ENCODE assay signal across 9 cellular contexts in the genomic region with DNA sequence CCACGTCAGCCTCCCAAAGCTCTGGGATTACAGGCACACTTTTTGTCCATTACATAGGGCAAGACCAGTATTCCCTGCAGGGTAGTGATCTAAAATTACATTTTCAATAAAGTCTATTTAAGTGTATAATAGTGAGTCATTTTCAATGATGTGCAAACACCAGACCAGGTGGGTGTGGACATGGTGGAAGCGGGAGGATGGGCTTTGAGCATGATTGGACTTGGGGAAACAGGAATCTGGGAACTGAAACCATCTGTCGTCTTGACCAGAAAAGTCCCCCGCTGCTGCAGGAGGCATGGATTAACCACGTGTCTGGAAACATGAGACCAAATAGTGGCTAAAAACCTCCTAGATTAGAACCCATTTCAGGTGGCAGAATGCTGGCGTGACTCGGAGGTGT. TPM values are rescaled to one million over a fixed set of nuclear protein-coding genes. Genes with fewer than 3 reads are reported as not detected.
A peak's percentile ranks its signal among the peaks of the same experiment; 100 is the strongest.
DNase-seq lines count a peak whose midpoint lies in the region; ATAC-seq, FAIRE-seq and TF ChIP-seq lines count a peak whose summit lies in the region.
"Had no signal": no experiment of that assay in that cellular context is flagged by ENCODE, and none has a peak within 500 bp of the region (broad histone marks: within the 10 kb centered on the region; RNA-seq: fewer than 3 reads in every experiment).

No MANE protein-coding gene starts in this region.

- H3K36me3 ChIP-seq in esophagus muscularis mucosa, result no peaks in the 10 kb centered on the region

- intact Hi-C loops in esophagus muscularis mucosa (cut with DNase I), result no loop called here
- intact Hi-C loops in activated CD8-positive, alpha-beta T cell treated with anti-CD3 and anti-CD28 coated beads for 36 hours (cut with micrococcal nuclease), result no loop called here

- peaks cover 0 to 1% of the 10 kb centered on the region in 2 donors for H3K27me3 Mint-ChIP-seq in stimulated activated naive B cell treated with anti-CD40 and anti-IgM and Interleukin-4, amounts not matched to agents 10 μg/mL and 1 μg/mL and 100 μg/mL, for 72 hours
- H3K27me3 Mint-ChIP-seq in activated CD8-positive, alpha-beta T cell treated with anti-CD3 and anti-CD28 coated beads for 36 hours, result no peaks in the 10 kb centered on the region

- H3K27ac Mint-ChIP-seq in stimulated activated naive B cell treated with anti-CD40 and anti-IgM and Interleukin-4, amounts not matched to agents 10 μg/mL and 1 μg/mL and 100 μg/mL, for 72 hours, result no peak overlapping the region
- H3K27ac Mint-ChIP-seq in activated CD8-positive, alpha-beta T cell treated with anti-CD3 and anti-CD28 coated beads for 36 hours, result no peak overlapping the region

- no peak overlapping the region for H3K4me3 ChIP-seq in esophagus muscularis mucosa

- TF ChIP-seq POLR2A in GM12891 (IDR thresholded peaks at IDR 0.05; ENCODE audit: low read depth, low read length), result no peak
- TF ChIP-seq POLR2A in esophagus muscularis mucosa (IDR thresholded peaks at IDR 0.05; ENCODE audit: low read depth), result no peak

- TF ChIP-seq CTCF in esophagus muscularis mucosa (IDR thresholded peaks at IDR 0.05), result no peak
- TF ChIP-seq CTCF in activated CD8-positive, alpha-beta T cell treated with anti-CD3 and anti-CD28 coated beads for 36 hours (IDR thresholded peaks at IDR 0.05), result no peak

- H3K27ac ChIP-seq in esophagus muscularis mucosa (replicated peaks in 1 of 4), result peak overlapping the region; percentile 50 to 84 (median 76)

- H3K9me3 ChIP-seq in esophagus muscularis mucosa, result no peaks in the 10 kb centered on the region

- ATAC-seq in stimulated activated naive B cell treated with anti-CD40 and anti-IgM and Interleukin-4, amounts not matched to agents 10 μg/mL and 1 μg/mL and 100 μg/mL, for 72 hours (replicated peaks), result peak; percentile 31 to 48
- ATAC-seq in activated CD8-positive, alpha-beta T cell treated with anti-CD3 and anti-CD28 coated beads for 36 hours, result no peak

- H3K4me1 ChIP-seq in esophagus muscularis mucosa, result peaks cover 13 to 52% (median 42%) of the 10 kb centered on the region in 4 donors

- no peak for TF ChIP-seq EP300 in esophagus muscularis mucosa (IDR thresholded peaks at IDR 0.05)

- FAIRE-seq in GM12891 (lab: Jason Lieb, UNC) (no peak), HTR-8/SVneo (lab: Jason Lieb, UNC) (no peak)

- 62% methylated on average over 7 of the region's 7 CpGs for WGBS in esophagus muscularis mucosa

- H3K4me1 Mint-ChIP-seq in stimulated activated naive B cell treated with anti-CD40 and anti-IgM and Interleukin-4, amounts not matched to agents 10 μg/mL and 1 μg/mL and 100 μg/mL, for 72 hours, result peaks cover 27 to 46% of the 10 kb centered on the region in 2 donors
- H3K4me1 Mint-ChIP-seq in activated CD8-positive, alpha-beta T cell treated with anti-CD3 and anti-CD28 coated beads for 36 hours (ENCODE audit: low read depth), result peaks cover 10% of the 10 kb centered on the region

- H3K9me3 Mint-ChIP-seq in stimulated activated naive B cell treated with anti-CD40 and anti-IgM and Interleukin-4, amounts not matched to agents 10 μg/mL and 1 μg/mL and 100 μg/mL, for 72 hours, result no peaks in the 10 kb centered on the region
- no peaks in the 10 kb centered on the region for H3K9me3 Mint-ChIP-seq in activated CD8-positive, alpha-beta T cell treated with anti-CD3 and anti-CD28 coated beads for 36 hours

- CTCF ChIA-PET in activated CD8-positive, alpha-beta T cell treated with anti-CD3 and anti-CD28 coated beads for 36 hours (lab: Charles Lee), result interaction anchor here (2.1 kb wide), 1 partner anchor 16 kb away, joined by 8 read pairs; no protein-coding TSS in a partner anchor

- H3K36me3 Mint-ChIP-seq in stimulated activated naive B cell treated with anti-CD40 and anti-IgM and Interleukin-4, amounts not matched to agents 10 μg/mL and 1 μg/mL and 100 μg/mL, for 72 hours, result no peaks in the 10 kb centered on the region
- H3K36me3 Mint-ChIP-seq in activated CD8-positive, alpha-beta T cell treated with anti-CD3 and anti-CD28 coated beads for 36 hours (ENCODE audit: low read depth), result no peaks in the 10 kb centered on the region

- POLR2A ChIA-PET in activated CD8-positive, alpha-beta T cell treated with anti-CD3 and anti-CD28 coated beads for 36 hours (lab: Charles Lee), result no interaction called here

- H3K4me3 Mint-ChIP-seq in stimulated activated naive B cell treated with anti-CD40 and anti-IgM and Interleukin-4, amounts not matched to agents 10 μg/mL and 1 μg/mL and 100 μg/mL, for 72 hours, result no peak overlapping the region
- H3K4me3 Mint-ChIP-seq in activated CD8-positive, alpha-beta T cell treated with anti-CD3 and anti-CD28 coated beads for 36 hours, result no peak overlapping the region

- DNase-seq in GM12891 (ENCODE audit: insufficient read length, low spot score) (no peak), NCI-H82 (lab: John Stamatoyannopoulos, UW) (peak; percentile 91), esophagus muscularis mucosa (ENCODE audit: extremely low spot score) (no peak), HuH-7.5 (ENCODE audit: low spot score) (no peak), dermis blood vessel endothelial cell (no peak), HTR-8/SVneo (ENCODE audit: insufficient read length, low spot score) (no peak)
- peak; percentile 45 for DNase-seq in stimulated activated naive B cell treated with anti-CD40 and anti-IgM and Interleukin-4, amounts not matched to agents 10 μg/mL and 1 μg/mL and 100 μg/mL, for 72 hours
- DNase-seq in activated CD8-positive, alpha-beta T cell treated with anti-CD3 and anti-CD28 coated beads for 36 hours, result no peak

- H3K27me3 ChIP-seq in esophagus muscularis mucosa, result no peaks in the 10 kb centered on the region

TF ChIP-seq in GM12891, 5 proteins besides CTCF, POLR2A, EP300 and RAD21:
- TF ChIP-seq POLR2AphosphoS5 (IDR thresholded peaks at IDR 0.05; ENCODE audit: low read depth, low read length) (no peak), SPI1 (IDR thresholded peaks at IDR 0.05; ENCODE audit: low read depth, low read length) (peak; percentile 42; the same call in 1 of the 2 replicates), POU2F2 (IDR thresholded peaks at IDR 0.05; ENCODE audit: low read depth, low read length) (no peak)

RNA-seq across cellular contexts. Expression of a gene that starts 4.9 kb away (rescaled TPM):
- not detected for polyA plus RNA-seq in GM12891 (2012; ENCODE audit: low read depth, missing spikeins)
- total RNA-seq in esophagus muscularis mucosa, result 1 to 10 TPM in 3 of 4 donors, under 1 TPM in 1; 0.83 to 3.8 (median 3.1) TPM
- total RNA-seq in activated CD8-positive, alpha-beta T cell treated with anti-CD3 and anti-CD28 coated beads for 36 hours, result not detected
- total RNA-seq in dermis blood vessel endothelial cell, result 0.68 TPM in 1 of 2 replicates, not detected in the other
- total RNA-seq: glomerular endothelial cell had no signal

RNA-seq across cellular contexts. Expression of a gene that starts 14.4 kb away (rescaled TPM):
- not detected for polyA plus RNA-seq in GM12891 (2012; ENCODE audit: low read depth, missing spikeins)
- total RNA-seq in esophagus muscularis mucosa (10 to 100 TPM; 32.0 to 58.6 (median 49.2) TPM), dermis blood vessel endothelial cell (0.34 TPM in 1 of 2 replicates, not detected in the other)
- under 1 TPM; 0.25 to 0.27 TPM for total RNA-seq in activated CD8-positive, alpha-beta T cell treated with anti-CD3 and anti-CD28 coated beads for 36 hours
- total RNA-seq: glomerular endothelial cell had no signal

RNA-seq across cellular contexts. Expression of a gene that starts 18.1 kb away (rescaled TPM):
- polyA plus RNA-seq in GM12891 (2012; ENCODE audit: low read depth, missing spikeins), result 0.21 TPM
- total RNA-seq in esophagus muscularis mucosa (10 to 100 TPM; 44.4 to 92.6 (median 70.7) TPM), dermis blood vessel endothelial cell (not detected in 2 replicates)
- total RNA-seq in activated CD8-positive, alpha-beta T cell treated with anti-CD3 and anti-CD28 coated beads for 36 hours, result 1 to 10 TPM in 1 of 2 experiments, not detected in 1; 1.9 TPM
- total RNA-seq: glomerular endothelial cell had no signal

RNA-seq across cellular contexts. Expression of a gene that starts 22.6 kb away (rescaled TPM):
- not detected for polyA plus RNA-seq in GM12891 (2012; ENCODE audit: low read depth, missing spikeins)
- total RNA-seq in esophagus muscularis mucosa (under 1 TPM in 1 of 4 donors, not detected in 3; 0.71 TPM), dermis blood vessel endothelial cell (not detected in 2 replicates)
- total RNA-seq in activated CD8-positive, alpha-beta T cell treated with anti-CD3 and anti-CD28 coated beads for 36 hours, result under 1 TPM in 1 of 2 experiments, not detected in 1; 0.38 TPM
- total RNA-seq: glomerular endothelial cell had no signal

RNA-seq across cellular contexts. Expression of a gene that starts 34.0 kb away (rescaled TPM):
- 86.7 TPM for polyA plus RNA-seq in GM12891 (2012; ENCODE audit: low read depth, missing spikeins)
- total RNA-seq in esophagus muscularis mucosa, result 10 to 100 TPM; 26.6 to 49.3 (median 43.0) TPM
- total RNA-seq in activated CD8-positive, alpha-beta T cell treated with anti-CD3 and anti-CD28 coated beads for 36 hours, result 100 to 1,000 TPM; 225 to 241 TPM
- 17.2 and 19.3 TPM in 2 replicates for total RNA-seq in dermis blood vessel endothelial cell

Comparison
In these comparisons a context has a peak if more than half of its experiments do, and no peak if none do; other contexts are left out.
1. DNase-seq: peak in NCI-H82 (single experiment) and stimulated activated naive B cell treated with anti-CD40 and anti-IgM and Interleukin-4, amounts not matched to agents 10 μg/mL and 1 μg/mL and 100 μg/mL, for 72 hours (single experiment); none in GM12891 (single experiment), esophagus muscularis mucosa (single experiment), activated CD8-positive, alpha-beta T cell treated with anti-CD3 and anti-CD28 coated beads for 36 hours (single experiment), HuH-7.5 (single experiment), dermis blood vessel endothelial cell (single experiment) and HTR-8/SVneo (single experiment).
2. RNA of a gene that starts 14.4 kb away (total RNA-seq): 32.0 to 58.6 TPM in esophagus muscularis mucosa; 0.34 TPM in dermis blood vessel endothelial cell and 0.25 to 0.27 TPM in activated CD8-positive, alpha-beta T cell treated with anti-CD3 and anti-CD28 coated beads for 36 hours; every median in the first group is over 10 times any median in the second.
3. RNA of a gene that starts 18.1 kb away (total RNA-seq): 44.4 to 92.6 TPM in esophagus muscularis mucosa; 1.9 TPM in activated CD8-positive, alpha-beta T cell treated with anti-CD3 and anti-CD28 coated beads for 36 hours and not detected in dermis blood vessel endothelial cell; every median in the first group is over 10 times any median in the second.